8 cellular contexts compared by ENCODE assay signal in genomic region chr3:57998366-57999283, GRCh38. TPM values are rescaled to one million over a fixed set of nuclear protein-coding genes. Genes with fewer than 3 reads are reported as not detected.
A peak's percentile ranks its signal among the peaks of the same experiment; 100 is the strongest.
DNase-seq lines count a peak whose midpoint lies in the region; ATAC-seq, FAIRE-seq and TF ChIP-seq lines count a peak whose summit lies in the region.

No MANE protein-coding gene starts in this region.

- 64% methylated on average over 9 of the region's 10 CpGs for WGBS in mesenchymal stem cell

- no peak overlapping the region for H4K8ac ChIP-seq in mesenchymal stem cell (ENCODE audit: low read length)

- peak overlapping the region; percentile 25 for H3K27ac Mint-ChIP-seq in activated naive CD8-positive, alpha-beta T cell treated with anti-CD3 and anti-CD28 coated beads, Interleukin-2, amount 10 ng/mL, durations not matched to agents 7 days and 5 days

- peak overlapping the region in 1 of 2 experiments; percentile 85 for H3K4ac ChIP-seq in mesenchymal stem cell (ENCODE audit: low read depth in 1 of 2, low read length in 2 of 2)

- no peak overlapping the region for H4K91ac ChIP-seq in mesenchymal stem cell (ENCODE audit: low read length)

- H3K9ac ChIP-seq in mesenchymal stem cell (ENCODE audit: low read length): peak overlapping the region; percentile 58
- H3K9ac ChIP-seq in kidney (ENCODE audit: low read length in 2 of 2): peak overlapping the region in 1 of 2 donors; percentile 12

- DNase-seq in HT-29 (ENCODE audit: low spot score): peak; percentile 81
- no peak for DNase-seq in activated naive CD8-positive, alpha-beta T cell treated with anti-CD3 and anti-CD28 coated beads, Interleukin-2, amount 10 ng/mL, durations not matched to agents 7 days and 5 days
- DNase-seq in mesenchymal stem cell: peak; percentile 58
- no peak for DNase-seq in SK-N-DZ (ENCODE audit: low spot score)
- DNase-seq in hepatic stellate cell (ENCODE audit: low spot score): no peak
- no peak for DNase-seq in kidney

- peak; percentile 33 for TF ChIP-seq POLR2A in GM18505 (IDR thresholded peaks at IDR 0.05; ENCODE audit: borderline replicate concordance, extremely low read depth, insufficient read depth, insufficient read length)

- peak overlapping the region in 1 of 2 experiments; percentile 86 for H3K18ac ChIP-seq in mesenchymal stem cell (ENCODE audit: low read depth in 1 of 2, low read length in 2 of 2)

- H2AFZ ChIP-seq in mesenchymal stem cell (ENCODE audit: low read depth, low read length): no peak overlapping the region

- H2BK12ac ChIP-seq in mesenchymal stem cell (ENCODE audit: low read length in 2 of 2): peak overlapping the region in 1 of 2 experiments; percentile 97

- POLR2A ChIA-PET in activated naive CD8-positive, alpha-beta T cell treated with anti-CD3 and anti-CD28 coated beads, Interleukin-2, amount 10 ng/mL, durations not matched to agents 7 days and 5 days (lab: Charles Lee): no interaction called here

- H3K9me3 ChIP-seq in mesenchymal stem cell (ENCODE audit: control insufficient read depth, low read length) (no peaks in the 10 kb centered on the region), kidney (ENCODE audit: control insufficient read depth in 1 of 2, low read length in 2 of 2) (no peaks in the 10 kb centered on the region)

- H3K27me3 ChIP-seq in mesenchymal stem cell (ENCODE audit: control insufficient read depth in 1 of 2, insufficient read depth in 1 of 2, low read length in 2 of 2): no peaks in the 10 kb centered on the region

- no peaks in the 10 kb centered on the region for H3K36me3 Mint-ChIP-seq in activated naive CD8-positive, alpha-beta T cell treated with anti-CD3 and anti-CD28 coated beads, Interleukin-2, amount 10 ng/mL, durations not matched to agents 7 days and 5 days

- peak overlapping the region; percentile 59 for H3K4me3 Mint-ChIP-seq in activated naive CD8-positive, alpha-beta T cell treated with anti-CD3 and anti-CD28 coated beads, Interleukin-2, amount 10 ng/mL, durations not matched to agents 7 days and 5 days

- H3K4me1 ChIP-seq in mesenchymal stem cell (ENCODE audit: control insufficient read depth, insufficient read depth, low read depth, low read length): no peaks in the 10 kb centered on the region
- peaks cover 0 to 8% of the 10 kb centered on the region in 2 donors for H3K4me1 ChIP-seq in kidney (ENCODE audit: control insufficient read depth in 1 of 2, insufficient read depth in 1 of 2, low read depth in 1 of 2, low read length in 2 of 2)

- no peak for FAIRE-seq in kidney (lab: Jason Lieb, UNC)

- no peak overlapping the region for H2BK5ac ChIP-seq in mesenchymal stem cell (ENCODE audit: low read depth, low read length, poor library complexity, severe bottlenecking)

- no peaks in the 10 kb centered on the region for H3K27me3 Mint-ChIP-seq in activated naive CD8-positive, alpha-beta T cell treated with anti-CD3 and anti-CD28 coated beads, Interleukin-2, amount 10 ng/mL, durations not matched to agents 7 days and 5 days

- H2BK15ac ChIP-seq in mesenchymal stem cell (ENCODE audit: low read depth, poor library complexity, severe bottlenecking): no peak overlapping the region

- H3K14ac ChIP-seq in mesenchymal stem cell (ENCODE audit: low read length in 2 of 2): peak overlapping the region in 1 of 2 experiments; percentile 95

- no peak for TF ChIP-seq CTCF in kidney (IDR thresholded peaks at IDR 0.05; ENCODE audit: borderline replicate concordance, extremely low read depth, insufficient read depth)

- H3K27ac ChIP-seq in mesenchymal stem cell (ENCODE audit: low read length, poor library complexity, severe bottlenecking) (no peak overlapping the region), kidney (ENCODE audit: low read depth in 2 of 2, low read length in 2 of 2) (no peak overlapping the region)

- no peaks in the 10 kb centered on the region for H3K9me3 Mint-ChIP-seq in activated naive CD8-positive, alpha-beta T cell treated with anti-CD3 and anti-CD28 coated beads, Interleukin-2, amount 10 ng/mL, durations not matched to agents 7 days and 5 days

- peak; percentile 67 for ATAC-seq in GM18505 (IDR thresholded peaks at IDR 0.05; ENCODE audit: unreplicated experiment)
- ATAC-seq in activated naive CD8-positive, alpha-beta T cell treated with anti-CD3 and anti-CD28 coated beads, Interleukin-2, amount 10 ng/mL, durations not matched to agents 7 days and 5 days (ENCODE audit: low read depth): peak; percentile 63
- no peak for ATAC-seq in HG02970 (IDR thresholded peaks at IDR 0.05; ENCODE audit: low FRiP score, unreplicated experiment)

- no peaks in the 10 kb centered on the region for H3K79me1 ChIP-seq in mesenchymal stem cell (replicated peaks; ENCODE audit: low read length, poor library complexity, severe bottlenecking)

- H2BK120ac ChIP-seq in mesenchymal stem cell (ENCODE audit: low read depth, low read length): no peak overlapping the region

- intact Hi-C loops in kidney (cut with DNase I): no loop called here

- no peak overlapping the region for H3K4me2 ChIP-seq in mesenchymal stem cell (ENCODE audit: low read length, poor library complexity, severe bottlenecking)

- peaks cover 5% of the 10 kb centered on the region for H3K4me1 Mint-ChIP-seq in activated naive CD8-positive, alpha-beta T cell treated with anti-CD3 and anti-CD28 coated beads, Interleukin-2, amount 10 ng/mL, durations not matched to agents 7 days and 5 days

- H3K4me3 ChIP-seq in mesenchymal stem cell (ENCODE audit: insufficient read depth in 1 of 2, low read depth in 1 of 2, low read length in 2 of 2): peak overlapping the region in 1 of 2 experiments; percentile 62
- H3K4me3 ChIP-seq in kidney (ENCODE audit: low read length in 2 of 2): peak overlapping the region in 1 of 2 donors; percentile 3

- no peak overlapping the region for H3K23ac ChIP-seq in mesenchymal stem cell (ENCODE audit: low read length in 2 of 2)

- H2AK5ac ChIP-seq in mesenchymal stem cell (ENCODE audit: low read length, severe bottlenecking): no peak overlapping the region

- no peaks in the 10 kb centered on the region for H3K36me3 ChIP-seq in mesenchymal stem cell (ENCODE audit: control insufficient read depth in 1 of 2, insufficient read depth in 2 of 2, low read depth in 1 of 2, low read length in 2 of 2)
- H3K36me3 ChIP-seq in kidney (ENCODE audit: control insufficient read depth in 1 of 2, insufficient read depth in 2 of 2, low read length in 2 of 2): no peaks in the 10 kb centered on the region

RNA-seq across cellular contexts. Expression of gene FLNB, which starts 9.6 kb away (rescaled TPM):
- 225 and 241 TPM in 2 replicates for total RNA-seq in HT-29 (2014; rRNA removed; shearing (Covaris generic))
- total RNA-seq in activated naive CD8-positive, alpha-beta T cell treated with anti-CD3 and anti-CD28 coated beads, Interleukin-2, amount 10 ng/mL, durations not matched to agents 7 days and 5 days: 10 to 100 TPM; 14.6 TPM
- 55.8 TPM for polyA plus RNA-seq in mesenchymal stem cell (2013, experiment 1 of 2)
- polyA plus RNA-seq in mesenchymal stem cell (2013, experiment 2 of 2): 47.9 TPM
- polyA plus RNA-seq in SK-N-DZ (2014; cell fraction: cytosol; rRNA removed): 23.1 and 24.2 TPM in 2 replicates
- 22.6 and 25.4 TPM in 2 replicates for polyA plus RNA-seq in SK-N-DZ (2014; cell fraction: nucleus; rRNA removed)
- 216 TPM for total RNA-seq in kidney
- polyA plus RNA-seq in kidney (ENCODE audit: insufficient read depth, low read depth, low replicate concordance): 115 TPM

Comparison
In these comparisons a context has a peak if more than half of its experiments do, and no peak if none do; other contexts are left out.
1. DNase-seq: peak in HT-29 (single experiment) and mesenchymal stem cell (single experiment); none in activated naive CD8-positive, alpha-beta T cell treated with anti-CD3 and anti-CD28 coated beads, Interleukin-2, amount 10 ng/mL, durations not matched to agents 7 days and 5 days (single experiment), SK-N-DZ (single experiment), hepatic stellate cell (single experiment) and kidney (single experiment).
2. RNA of gene FLNB, which starts 9.6 kb away (total RNA-seq): 225 to 241 TPM in HT-29 and 216 TPM in kidney (single experiment); 14.6 TPM in activated naive CD8-positive, alpha-beta T cell treated with anti-CD3 and anti-CD28 coated beads, Interleukin-2, amount 10 ng/mL, durations not matched to agents 7 days and 5 days; every median in the first group is over 10 times any median in the second.